Comparison of ENCODE assay signal across 27 cellular contexts in the genomic region with DNA sequence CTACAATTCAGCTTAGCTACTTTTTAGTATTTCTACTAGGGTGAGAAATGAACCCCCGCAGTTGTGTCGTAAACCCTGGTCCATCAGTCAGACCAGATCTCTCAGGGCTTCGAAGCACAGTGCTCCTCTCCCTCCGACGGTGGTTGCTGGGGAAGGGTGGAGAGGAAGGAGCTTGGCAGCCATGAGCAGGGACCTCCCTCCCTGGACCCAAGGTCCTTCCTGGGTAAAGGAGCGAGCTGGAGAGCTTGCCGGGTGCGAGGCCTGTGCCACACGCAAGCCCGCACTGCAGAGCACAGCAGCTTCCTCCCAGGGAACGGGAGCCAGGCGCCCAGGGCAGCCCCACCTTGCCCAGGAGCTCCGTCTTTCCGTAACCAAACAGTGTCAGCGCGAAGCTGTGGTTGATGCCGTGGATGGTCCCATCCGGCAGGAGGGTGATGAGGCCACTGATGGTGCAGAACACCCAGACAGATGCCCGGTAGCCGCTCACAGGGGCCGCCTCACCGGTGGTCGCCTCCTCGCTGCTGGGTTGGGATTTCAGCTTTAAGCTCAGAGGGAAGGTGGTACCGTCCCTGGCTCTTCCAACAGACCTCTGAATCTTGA.
"Had no signal": no experiment of that assay in that cellular context is flagged by ENCODE, and none has a peak within 500 bp of the region (broad histone marks: within the 10 kb centered on the region; RNA-seq: fewer than 3 reads in every experiment).

No MANE protein-coding gene starts in this region.

- H3K27me3 Mint-ChIP-seq: activated CD4-positive, alpha-beta T cell treated with anti-CD3 and anti-CD28 coated beads, Interleukin-2, amount 10 ng/mL, durations not matched to agents 24 days and 14 days; activated CD8-positive, alpha-beta T cell treated with anti-CD3 and anti-CD28 coated beads for 36 hours; activated naive CD8-positive, alpha-beta T cell treated with anti-CD3 and anti-CD28 coated beads for 36 hours; activated T-helper 17 cell treated with anti-CD3 and anti-CD28 coated beads, Interleukin-2, amount 50 U/mL, for 72 hours had no signal

- H3K27ac Mint-ChIP-seq: activated CD4-positive, alpha-beta T cell treated with anti-CD3 and anti-CD28 coated beads, Interleukin-2, amount 10 ng/mL, durations not matched to agents 24 days and 14 days; activated CD8-positive, alpha-beta T cell treated with anti-CD3 and anti-CD28 coated beads for 36 hours; activated naive CD8-positive, alpha-beta T cell treated with anti-CD3 and anti-CD28 coated beads for 36 hours; activated T-cell treated with anti-CD3 and anti-CD28 coated beads, Interleukin-2, amount 50 U/mL, for 72 hours; activated T-helper 17 cell treated with anti-CD3 and anti-CD28 coated beads, Interleukin-2, amount 50 U/mL, for 72 hours; T-helper 2 cell treated with Interferon-gamma antibody and Interleukin-4, amounts not matched to agents 5 μg/mL and 100 μg/mL, for 36 hours had no signal

- H3K9me3 ChIP-seq: adrenal gland, body of pancreas, breast epithelium had no signal

- DNase-seq: activated CD4-positive, alpha-beta T cell treated with anti-CD3 and anti-CD28 coated beads, Interleukin-2, amount 10 ng/mL, durations not matched to agents 24 days and 14 days; activated CD4-positive, alpha-beta T cell treated with anti-CD3 and anti-CD28 coated beads, Interleukin-2, amount 50 U/mL, for 4 hours; activated CD8-positive, alpha-beta T cell treated with anti-CD3 and anti-CD28 coated beads for 36 hours; activated gamma-delta T cell treated with Interleukin-2 at 50 U/mL for 16 hours; activated naive CD4-positive, alpha-beta T cell treated with anti-CD3 and anti-CD28 coated beads, Interleukin-2, amount 50 U/mL, for 16 hours; activated naive CD8-positive, alpha-beta T cell treated with anti-CD3 and anti-CD28 coated beads for 36 hours; activated T-cell treated with anti-CD3 and anti-CD28 coated beads, Interleukin-2, amount 50 U/mL, for 1 hour; activated T-cell treated with anti-CD3 and anti-CD28 coated beads, Interleukin-2, amount 50 U/mL, for 72 hours; adrenal gland; body of pancreas; MM.1S; MV-4-11; NCI-H1092; NCI-H1436 treated with DMSO at 0.1 percent for 48 hours; NCI-H1694 treated with DMSO at 0.1 percent for 48 hours; NCI-H2029; NCI-H2171; NCI-H510A; NCI-H526; NCI-H748 treated with DMSO at 0.1 percent for 48 hours; NK-92 treated with Interleukin-12 subunit alpha and Interleukin-12 subunit beta, amount 100 ng/mL, for 24 hours; Right ventricle myocardium superior had no signal

- H3K4me1 Mint-ChIP-seq: activated naive CD8-positive, alpha-beta T cell treated with anti-CD3 and anti-CD28 coated beads for 36 hours; activated T-helper 17 cell treated with anti-CD3 and anti-CD28 coated beads, Interleukin-2, amount 50 U/mL, for 72 hours had no signal

- H3K4me3 Mint-ChIP-seq: activated CD4-positive, alpha-beta T cell treated with anti-CD3 and anti-CD28 coated beads, Interleukin-2, amount 10 ng/mL, durations not matched to agents 24 days and 14 days; activated CD8-positive, alpha-beta T cell treated with anti-CD3 and anti-CD28 coated beads for 36 hours; activated naive CD8-positive, alpha-beta T cell treated with anti-CD3 and anti-CD28 coated beads for 36 hours; activated T-cell treated with anti-CD3 and anti-CD28 coated beads, Interleukin-2, amount 50 U/mL, for 72 hours; activated T-helper 17 cell treated with anti-CD3 and anti-CD28 coated beads, Interleukin-2, amount 50 U/mL, for 72 hours; T-helper 2 cell treated with Interferon-gamma antibody and Interleukin-4, amounts not matched to agents 5 μg/mL and 100 μg/mL, for 36 hours had no signal

- H3K4me3 ChIP-seq: adrenal gland, body of pancreas, breast epithelium, SK-N-MC had no signal

- ATAC-seq: activated CD8-positive, alpha-beta T cell treated with anti-CD3 and anti-CD28 coated beads for 36 hours; activated T-cell treated with anti-CD3 and anti-CD28 coated beads, Interleukin-2, amount 50 U/mL, for 72 hours; activated T-helper 17 cell treated with anti-CD3 and anti-CD28 coated beads, Interleukin-2, amount 50 U/mL, for 72 hours; body of pancreas had no signal

- H3K9me3 Mint-ChIP-seq: activated CD4-positive, alpha-beta T cell treated with anti-CD3 and anti-CD28 coated beads, Interleukin-2, amount 10 ng/mL, durations not matched to agents 24 days and 14 days; activated CD8-positive, alpha-beta T cell treated with anti-CD3 and anti-CD28 coated beads for 36 hours; activated naive CD8-positive, alpha-beta T cell treated with anti-CD3 and anti-CD28 coated beads for 36 hours; activated T-cell treated with anti-CD3 and anti-CD28 coated beads, Interleukin-2, amount 50 U/mL, for 72 hours; activated T-helper 17 cell treated with anti-CD3 and anti-CD28 coated beads, Interleukin-2, amount 50 U/mL, for 72 hours; T-helper 2 cell treated with Interferon-gamma antibody and Interleukin-4, amounts not matched to agents 5 μg/mL and 100 μg/mL, for 36 hours had no signal

- H3K27ac ChIP-seq: adrenal gland, body of pancreas, breast epithelium, KMS-11, SK-N-MC had no signal

- H3K9ac ChIP-seq: KMS-11 had no signal

- H3K4me2 ChIP-seq: KMS-11 had no signal

- H3K36me3 ChIP-seq: adrenal gland, breast epithelium had no signal

- H3K4me1 ChIP-seq: adrenal gland, body of pancreas, breast epithelium had no signal

- H3K27me3 ChIP-seq: adrenal gland, body of pancreas, breast epithelium had no signal
